Comparison of ENCODE assay signal across 8 cellular contexts in genomic region chr3:150409125-150409526, GRCh38. TPM values are rescaled to one million over a fixed set of nuclear protein-coding genes. Genes with fewer than 3 reads are reported as not detected.
A peak's percentile ranks its signal among the peaks of the same experiment; 100 is the strongest.
DNase-seq lines count a peak whose midpoint lies in the region; ATAC-seq and TF ChIP-seq lines count a peak whose summit lies in the region.

No MANE protein-coding gene starts in this region.

- H3K4me3 Mint-ChIP-seq in chondrocyte (ENCODE audit: unreplicated experiment) = peak overlapping the region; percentile 77
- H3K4me3 Mint-ChIP-seq in naive B cell = peak overlapping the region; percentile 86 to 99 (median 96)

- ATAC-seq in naive B cell (ENCODE audit: low read depth in 2 of 2) = no peak
- ATAC-seq in HG03159 (IDR thresholded peaks at IDR 0.05; ENCODE audit: unreplicated experiment) = no peak

- H3K36me3 Mint-ChIP-seq in chondrocyte (ENCODE audit: low read depth) (peaks cover 19% of the 10 kb centered on the region), naive B cell (peaks cover 0 to 8% of the 10 kb centered on the region in 2 donors)

- peak overlapping the region; percentile 99 for H3K27ac Mint-ChIP-seq in chondrocyte (ENCODE audit: unreplicated experiment)
- H3K27ac Mint-ChIP-seq in naive B cell = peak overlapping the region; percentile 94 to 99 (median 99)

- H3K27me3 Mint-ChIP-seq in chondrocyte (ENCODE audit: low read depth) (no peaks in the 10 kb centered on the region), naive B cell (no peaks in the 10 kb centered on the region)

- TF ChIP-seq CTCF in GM12865 (IDR thresholded peaks at IDR 0.05; ENCODE audit: insufficient read depth, low read depth, low read length, missing control alignments) (no peak), chondrocyte (IDR thresholded peaks at IDR 0.05) (no peak)

- DNase-seq in GM12865 (ENCODE audit: low read depth) (no peak), KG1 (lab: John Stamatoyannopoulos, UW) (peak; percentile 46), chondrocyte (ENCODE audit: low spot score) (peak; percentile 87), naive B cell (no peak), NOMO-1 (lab: John Stamatoyannopoulos, UW; ENCODE audit: unreplicated experiment in 2 of 2) (no peak), NCI-H510A (lab: John Stamatoyannopoulos, UW) (no peak)
- no peak for DNase-seq in activated CD4-positive, CD25-positive, alpha-beta regulatory T cell treated with anti-CD3 and anti-CD28 coated beads, Interleukin-2, amount 50 U/mL, for 72 hours

- peak overlapping the region; percentile 65 for H3K4me3 ChIP-seq in GM12865 (ENCODE audit: low read depth, low read length)

- H3K9me3 Mint-ChIP-seq in chondrocyte (ENCODE audit: low read depth) (no peaks in the 10 kb centered on the region), naive B cell (no peaks in the 10 kb centered on the region)

- H3K4me1 Mint-ChIP-seq in chondrocyte (ENCODE audit: low read depth) (peaks cover 32% of the 10 kb centered on the region), naive B cell (peaks cover 29 to 40% (median 39%) of the 10 kb centered on the region in 3 donors)

RNA-seq across cellular contexts. Expression of gene TSC22D2, which starts 1.0 kb away (rescaled TPM):
- 39.8 to 48.2 TPM (median 42.9 TPM) in 3 replicates for total RNA-seq in chondrocyte
- 10 to 100 TPM; 11.0 to 16.4 (median 14.0) TPM for polyA plus RNA-seq in naive B cell (ENCODE audit: low read depth in 6 of 6)

Comparison
In these comparisons a context has a peak if more than half of its experiments do, and no peak if none do; other contexts are left out.
1. DNase-seq: peak in KG1 (single experiment) and chondrocyte (single experiment); none in GM12865 (single experiment), naive B cell (single experiment), NOMO-1 (0 of 2), activated CD4-positive, CD25-positive, alpha-beta regulatory T cell treated with anti-CD3 and anti-CD28 coated beads, Interleukin-2, amount 50 U/mL, for 72 hours (single experiment) and NCI-H510A (single experiment).